In genomic region chr14:105448706-105449111, GRCh38 we compare ENCODE assay signal across 8 cellular contexts. TPM values are rescaled to one million over a fixed set of nuclear protein-coding genes. Genes with fewer than 3 reads are reported as not detected.
DNase-seq lines count a peak whose midpoint lies in the region; ATAC-seq and TF ChIP-seq lines count a peak whose summit lies in the region.

No MANE protein-coding gene starts in this region.

- H3K4me1 Mint-ChIP-seq in activated CD4-positive, alpha-beta T cell treated with anti-CD3 and anti-CD28 coated beads, Interleukin-2, amount 10 ng/mL, durations not matched to agents 7 days and 5 days: no peaks in the 10 kb centered on the region
- H3K4me1 Mint-ChIP-seq in chondrocyte (ENCODE audit: low read depth): no peaks in the 10 kb centered on the region

- no peaks in the 10 kb centered on the region for H3K9me3 Mint-ChIP-seq in activated CD4-positive, alpha-beta T cell treated with anti-CD3 and anti-CD28 coated beads, Interleukin-2, amount 10 ng/mL, durations not matched to agents 7 days and 5 days
- no peaks in the 10 kb centered on the region for H3K9me3 Mint-ChIP-seq in chondrocyte (ENCODE audit: low read depth)

- POLR2A ChIA-PET in activated CD4-positive, alpha-beta T cell treated with anti-CD3 and anti-CD28 coated beads, Interleukin-2, amount 10 ng/mL, durations not matched to agents 7 days and 5 days (lab: Charles Lee): no interaction called here

- H3K4me3 ChIP-seq in LNCaP clone FGC (ENCODE audit: low read depth, low read length) (no peak overlapping the region), liver (ENCODE audit: low read depth in 1 of 3, low read length in 3 of 3) (no peak overlapping the region)

- H3K36me3 ChIP-seq in liver (ENCODE audit: control insufficient read depth in 4 of 4, insufficient read depth in 3 of 4, low read depth in 1 of 4, low read length in 3 of 4): peaks cover 0 to 16% (median 2%) of the 10 kb centered on the region in 4 donors

- no peak overlapping the region for H3K27ac ChIP-seq in liver (ENCODE audit: low read depth in 1 of 2, low read length in 2 of 2)

- H3K36me3 Mint-ChIP-seq in activated CD4-positive, alpha-beta T cell treated with anti-CD3 and anti-CD28 coated beads, Interleukin-2, amount 10 ng/mL, durations not matched to agents 7 days and 5 days (ENCODE audit: low read depth): no peaks in the 10 kb centered on the region
- peaks cover 9% of the 10 kb centered on the region for H3K36me3 Mint-ChIP-seq in chondrocyte (ENCODE audit: low read depth)

- no peak for ATAC-seq in HG03159 (IDR thresholded peaks at IDR 0.05; ENCODE audit: unreplicated experiment)

- no peak overlapping the region for H3K4me3 Mint-ChIP-seq in activated CD4-positive, alpha-beta T cell treated with anti-CD3 and anti-CD28 coated beads, Interleukin-2, amount 10 ng/mL, durations not matched to agents 7 days and 5 days
- H3K4me3 Mint-ChIP-seq in chondrocyte (ENCODE audit: unreplicated experiment): no peak overlapping the region

- CTCF ChIA-PET in activated CD4-positive, alpha-beta T cell treated with anti-CD3 and anti-CD28 coated beads, Interleukin-2, amount 10 ng/mL, durations not matched to agents 7 days and 5 days (lab: Charles Lee): interaction anchor here (1.0 to 1.8 kb wide), 6 partner anchors 9 to 78 kb away, joined by 3 to 5 read pairs (median 4); no protein-coding TSS in a partner anchor

- peak; percentile 69 to 87 for TF ChIP-seq RAD21 in liver (IDR thresholded peaks at IDR 0.05)

- DNase-seq in GM10266 (ENCODE audit: extremely low spot score) (peak; percentile 92), LNCaP clone FGC (ENCODE audit: low read depth) (no peak), chondrocyte (ENCODE audit: low spot score) (no peak), SKM-1 (lab: John Stamatoyannopoulos, UW; ENCODE audit: unreplicated experiment) (no peak)
- peak; percentile 54 for DNase-seq in activated CD4-positive, alpha-beta T cell treated with anti-CD3 and anti-CD28 coated beads, Interleukin-2, amount 10 ng/mL, durations not matched to agents 7 days and 5 days
- DNase-seq in stimulated activated CD4-positive, alpha-beta T cell treated with anti-CD3 and anti-CD28 coated beads, TNF-alpha, amount 100 ng/mL, for 1 hour (ENCODE audit: low read depth in 3 of 3, low spot score in 1 of 3): peak; percentile 21 to 57 (median 44)

- no peaks in the 10 kb centered on the region for H3K4me1 ChIP-seq in liver (ENCODE audit: control insufficient read depth in 4 of 4, insufficient read depth in 4 of 4, low read length in 3 of 4)

- TF ChIP-seq CTCF in GM10266 (IDR thresholded peaks at IDR 0.05; ENCODE audit: control insufficient read depth, insufficient read depth, low read depth, missing control alignments) (peak; percentile 79), LNCaP clone FGC (IDR thresholded peaks at IDR 0.05; ENCODE audit: control insufficient read depth, extremely low read depth, insufficient read depth) (peak; percentile 71), chondrocyte (IDR thresholded peaks at IDR 0.05) (peak; percentile 86), liver (IDR thresholded peaks at IDR 0.05; ENCODE audit: low read depth, low read length, missing input control) (peak; percentile 76)

- no peaks in the 10 kb centered on the region for H3K27me3 ChIP-seq in liver (ENCODE audit: control insufficient read depth in 4 of 4, insufficient read depth in 4 of 4, low read length in 3 of 4)

- H3K27ac Mint-ChIP-seq in activated CD4-positive, alpha-beta T cell treated with anti-CD3 and anti-CD28 coated beads, Interleukin-2, amount 10 ng/mL, durations not matched to agents 7 days and 5 days: no peak overlapping the region
- H3K27ac Mint-ChIP-seq in chondrocyte (ENCODE audit: unreplicated experiment): no peak overlapping the region

- no peak overlapping the region for H3K9ac ChIP-seq in liver (ENCODE audit: low read depth in 1 of 2, low read length in 2 of 2)

- no peaks in the 10 kb centered on the region for H3K9me3 ChIP-seq in liver (ENCODE audit: control insufficient read depth in 4 of 4, low read length in 3 of 4)

- WGBS in liver: 54% methylated on average over 16 of the region's 16 CpGs

- H3K27me3 Mint-ChIP-seq in activated CD4-positive, alpha-beta T cell treated with anti-CD3 and anti-CD28 coated beads, Interleukin-2, amount 10 ng/mL, durations not matched to agents 7 days and 5 days: no peaks in the 10 kb centered on the region
- no peaks in the 10 kb centered on the region for H3K27me3 Mint-ChIP-seq in chondrocyte (ENCODE audit: low read depth)

TF ChIP-seq in liver, 16 proteins besides CTCF, POLR2A, EP300 and RAD21 (continues in another document):
- TF ChIP-seq NR2F2 (IDR thresholded peaks at IDR 0.05) (no peak), TAF1 (conservative IDR thresholded peaks at IDR 0.05) (no peak), ZBTB33 (IDR thresholded peaks at IDR 0.05) (no peak), FOXA1 (IDR thresholded peaks at IDR 0.05) (no peak), FOXA2 (IDR thresholded peaks at IDR 0.05) (no peak), HNF4A (conservative IDR thresholded peaks at IDR 0.05) (no peak), HNF4G (IDR thresholded peaks at IDR 0.05) (no peak), JUND (IDR thresholded peaks at IDR 0.05) (no peak), RXRA (IDR thresholded peaks at IDR 0.05) (no peak), SP1 (IDR thresholded peaks at IDR 0.05) (no peak), REST (IDR thresholded peaks at IDR 0.05) (no peak), MAX (IDR thresholded peaks at IDR 0.05) (no peak), YY1 (IDR thresholded peaks at IDR 0.05) (no peak)

RNA-seq across cellular contexts. Expression of gene CRIP2, which starts 25.9 kb away (rescaled TPM):
- 1 to 10 TPM in 1 of 2 experiments, under 1 TPM in 1; 0.64 to 1.8 TPM for total RNA-seq in activated CD4-positive, alpha-beta T cell treated with anti-CD3 and anti-CD28 coated beads, Interleukin-2, amount 10 ng/mL, durations not matched to agents 7 days and 5 days
- total RNA-seq in chondrocyte: 166 to 264 TPM (median 247 TPM) in 3 replicates
- 10 to 100 TPM in 1 of 2 donors, 1 to 10 TPM in 1; 4.3 to 10.9 TPM for total RNA-seq in liver
- 10 to 100 TPM; 30.6 to 40.0 TPM for polyA plus RNA-seq in liver

RNA-seq across cellular contexts. Expression of gene MTA1, which starts 29.1 kb away (rescaled TPM):
- total RNA-seq in activated CD4-positive, alpha-beta T cell treated with anti-CD3 and anti-CD28 coated beads, Interleukin-2, amount 10 ng/mL, durations not matched to agents 7 days and 5 days: 100 to 1,000 TPM; 119 to 131 TPM
- total RNA-seq in chondrocyte (83.6 to 91.9 TPM (median 85.1 TPM) in 3 replicates), liver (10 to 100 TPM; 27.9 to 28.1 TPM)
- polyA plus RNA-seq in liver: 10 to 100 TPM in 1 of 2 donors, 1 to 10 TPM in 1; 3.7 to 14.0 TPM

RNA-seq across cellular contexts. Expression of gene CRIP1, which starts 38.0 kb away (rescaled TPM):
- total RNA-seq in activated CD4-positive, alpha-beta T cell treated with anti-CD3 and anti-CD28 coated beads, Interleukin-2, amount 10 ng/mL, durations not matched to agents 7 days and 5 days: 100 to 1,000 TPM; 702 to 753 TPM
- total RNA-seq in chondrocyte (38.7 to 181 TPM (median 174 TPM) in 3 replicates), liver (1 to 10 TPM; 1.4 to 1.8 TPM)
- 10 to 100 TPM in 1 of 2 donors, 1 to 10 TPM in 1; 6.0 to 11.4 TPM for polyA plus RNA-seq in liver

RNA-seq across cellular contexts. Expression of gene TEDC1, which starts 42.3 kb away (rescaled TPM):
- 10 to 100 TPM; 40.7 to 53.2 TPM for total RNA-seq in activated CD4-positive, alpha-beta T cell treated with anti-CD3 and anti-CD28 coated beads, Interleukin-2, amount 10 ng/mL, durations not matched to agents 7 days and 5 days
- total RNA-seq in chondrocyte (12.9 to 15.5 TPM (median 14.3 TPM) in 3 replicates), liver (1 to 10 TPM; 2.2 to 7.5 TPM)
- polyA plus RNA-seq in liver: 1 to 10 TPM in 1 of 2 donors, under 1 TPM in 1; 0.97 to 4.2 TPM

RNA-seq across cellular contexts. Expression of gene TEX22, which starts 50.4 kb away (rescaled TPM):
- total RNA-seq in activated CD4-positive, alpha-beta T cell treated with anti-CD3 and anti-CD28 coated beads, Interleukin-2, amount 10 ng/mL, durations not matched to agents 7 days and 5 days: 1 to 10 TPM; 2.8 to 3.9 TPM
- 0.60 to 2.9 TPM (median 2.2 TPM) in 3 replicates for total RNA-seq in chondrocyte
- under 1 TPM; 0.08 to 0.14 TPM for total RNA-seq in liver
- under 1 TPM in 1 of 2 donors, not detected in 1; 0.02 TPM for polyA plus RNA-seq in liver

Comparison
In these comparisons a context has a peak if more than half of its experiments do, and no peak if none do; other contexts are left out.
1. DNase-seq: peak in GM10266 (single experiment), activated CD4-positive, alpha-beta T cell treated with anti-CD3 and anti-CD28 coated beads, Interleukin-2, amount 10 ng/mL, durations not matched to agents 7 days and 5 days (single experiment) and stimulated activated CD4-positive, alpha-beta T cell treated with anti-CD3 and anti-CD28 coated beads, TNF-alpha, amount 100 ng/mL, for 1 hour (3 of 3); none in LNCaP clone FGC (single experiment), chondrocyte (single experiment) and SKM-1 (single experiment).
2. RNA of gene CRIP2, which starts 25.9 kb away (total RNA-seq): 166 to 264 TPM in chondrocyte; 4.3 to 10.9 TPM in liver and 0.64 to 1.8 TPM in activated CD4-positive, alpha-beta T cell treated with anti-CD3 and anti-CD28 coated beads, Interleukin-2, amount 10 ng/mL, durations not matched to agents 7 days and 5 days; every median in the first group is over 10 times any median in the second.
3. RNA of gene CRIP1, which starts 38.0 kb away (total RNA-seq): 702 to 753 TPM in activated CD4-positive, alpha-beta T cell treated with anti-CD3 and anti-CD28 coated beads, Interleukin-2, amount 10 ng/mL, durations not matched to agents 7 days and 5 days and 38.7 to 181 TPM in chondrocyte; 1.4 to 1.8 TPM in liver; every median in the first group is over 10 times any median in the second.
4. Peak in every context shown above with its lines, with median percentiles within 50 percentile points of each other: CTCF ChIP-seq.